ENCODE assay signal across 23 cellular contexts in the genomic region with DNA sequence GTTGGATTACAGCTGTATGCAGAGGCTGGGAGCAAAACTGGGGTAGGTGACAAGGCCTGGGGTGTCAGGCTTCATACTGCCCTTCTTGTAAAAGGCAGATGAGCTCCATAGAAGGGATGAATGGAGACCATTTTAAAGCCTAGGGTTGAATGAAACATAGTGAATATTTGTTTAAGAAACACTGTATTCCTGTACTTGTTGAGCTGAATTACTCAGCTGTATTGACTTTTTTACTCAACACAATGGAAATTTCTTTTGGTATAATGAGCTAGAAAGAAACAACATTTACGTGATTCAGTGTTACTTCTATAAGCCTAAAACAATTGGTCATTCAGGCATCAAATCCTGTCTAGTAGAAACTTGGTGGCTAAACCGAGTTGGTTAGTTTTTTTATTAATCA. TPM values are rescaled to one million over a fixed set of nuclear protein-coding genes. Genes with fewer than 3 reads are reported as not detected.
"Had no signal": no experiment of that assay in that cellular context is flagged by ENCODE, and none has a peak within 500 bp of the region (broad histone marks: within the 10 kb centered on the region; RNA-seq: fewer than 3 reads in every experiment).

No MANE protein-coding gene starts in this region.

- H3K27me3 ChIP-seq: cardiac muscle cell, esophagus squamous epithelium, heart right ventricle, neural progenitor cell, right atrium auricular region, testis had no signal

- H3K4me1 ChIP-seq: esophagus squamous epithelium, heart right ventricle, left ventricle myocardium inferior, neural progenitor cell, prostate gland, right atrium auricular region, testis had no signal

- H2AFZ ChIP-seq: neural progenitor cell had no signal

- H3K4me3 Mint-ChIP-seq: neural progenitor cell, type B pancreatic cell had no signal

- H3K27me3 Mint-ChIP-seq: type B pancreatic cell had no signal

- H3K4me3 ChIP-seq: cardiac muscle cell, esophagus squamous epithelium, heart right ventricle, left ventricle myocardium inferior, neural progenitor cell, prostate gland, right atrium auricular region, testis had no signal

- H3K4me2 ChIP-seq: neural progenitor cell had no signal

- H3K9ac ChIP-seq: neural progenitor cell had no signal

- DNase-seq: activated CD4-positive, alpha-beta T cell treated with anti-CD3 and anti-CD28 coated beads, Interleukin-2, amount 50 U/mL, for 48 hours; activated CD8-positive, alpha-beta memory T cell treated with anti-CD3 and anti-CD28 coated beads, Interleukin-2, amount 50 U/mL, for 4 hours; activated effector memory CD4-positive, alpha-beta T cell treated with Interleukin-2 at 50 U/mL for 16 hours; activated naive CD4-positive, alpha-beta T cell treated with anti-CD3 and anti-CD28 coated beads, Interleukin-2, amount 50 U/mL, for 16 hours; amygdala; dermis blood vessel endothelial cell; effector memory CD4-positive, alpha-beta T cell; esophagus squamous epithelium; heart right ventricle; kidney glomerular epithelial cell; left ventricle myocardium inferior; mammary epithelial cell; SHP77 treated with DMSO at 0.1 percent for 48 hours; stimulated activated CD4-positive, alpha-beta T cell treated with anti-CD3 and anti-CD28 coated beads, Interleukin-2, amount 100 ng/mL, for 24 hours; T-helper 1 cell; testis had no signal

- H3K9me3 ChIP-seq: esophagus squamous epithelium, heart right ventricle, left ventricle myocardium inferior, prostate gland, right atrium auricular region, testis had no signal

- H3K9me3 Mint-ChIP-seq: neural progenitor cell, type B pancreatic cell had no signal

- ATAC-seq: activated CD4-positive, CD25-positive, alpha-beta regulatory T cell treated with anti-CD3 and anti-CD28 coated beads, Interleukin-2, amount 50 U/mL, for 24 hours; heart right ventricle; SK-N-SH treated with all-trans-retinoic acid at 6 μM for 48 hours had no signal

- H3K27ac Mint-ChIP-seq: neural progenitor cell, type B pancreatic cell had no signal

- H3K27ac ChIP-seq: cardiac muscle cell, esophagus squamous epithelium, heart right ventricle, left ventricle myocardium inferior, neural progenitor cell, prostate gland, right atrium auricular region, testis had no signal

- H3K4me1 Mint-ChIP-seq: neural progenitor cell had no signal

- H3K36me3 ChIP-seq: prostate gland had no signal

RNA-seq across cellular contexts. Expression of a gene that starts 35.9 kb away (rescaled TPM):
- total RNA-seq: dermis blood vessel endothelial cell, esophagus squamous epithelium, left ventricle myocardium inferior had no signal
